9 cellular contexts compared by ENCODE assay signal in the genomic region with DNA sequence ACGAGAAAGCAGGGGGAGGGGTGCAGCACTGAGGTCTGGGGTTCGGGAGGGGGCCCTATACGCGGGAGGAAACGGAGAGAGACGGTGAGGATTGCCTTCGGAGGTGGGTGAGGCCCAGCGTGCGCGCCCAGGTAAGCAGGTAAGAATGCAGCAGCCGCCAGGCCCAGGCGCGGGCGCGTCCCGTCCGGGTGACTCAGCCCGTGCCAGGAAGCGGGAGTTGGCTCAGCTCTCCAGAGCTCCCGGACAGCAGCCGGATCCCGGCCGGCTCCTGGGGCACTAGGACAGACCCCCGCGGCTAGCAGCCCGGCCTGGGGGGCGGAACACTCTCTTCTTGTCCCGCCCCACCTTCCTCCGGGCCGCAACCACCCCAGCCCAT. TPM values are rescaled to one million over a fixed set of nuclear protein-coding genes. Genes with fewer than 3 reads are reported as not detected.
DNase-seq lines count a peak whose midpoint lies in the region; ATAC-seq and TF ChIP-seq lines count a peak whose summit lies in the region.
"Had no signal": no experiment of that assay in that cellular context is flagged by ENCODE, and none has a peak within 500 bp of the region (broad histone marks: within the 10 kb centered on the region; RNA-seq: fewer than 3 reads in every experiment).

No MANE protein-coding gene starts in this region.

- H3K9me3 ChIP-seq in colonic mucosa (no peaks in the 10 kb centered on the region), transverse colon (no peaks in the 10 kb centered on the region)

- DNase-seq in LoVo (ENCODE audit: low spot score) (peak; percentile 89), colonic mucosa (peak; percentile 67), lower leg skin (ENCODE audit: low spot score in 2 of 2) (peak; percentile 55 to 91), transverse colon (peak; percentile 76), SHP77 (lab: John Stamatoyannopoulos, UW) (no peak)
- DNase-seq in activated CD4-positive, alpha-beta T cell treated with anti-CD3 and anti-CD28 coated beads for 4 hours, result no peak
- DNase-seq: NCI-H1417 treated with DMSO at 0.1 percent for 48 hours had no signal

- TF ChIP-seq CTCF in colonic mucosa (IDR thresholded peaks at IDR 0.05), result no peak
- no peak for TF ChIP-seq CTCF in lower leg skin (IDR thresholded peaks at IDR 0.05)
- TF ChIP-seq CTCF in transverse colon (IDR thresholded peaks at IDR 0.05), result no peak

- H3K36me3 ChIP-seq in colonic mucosa, result no peaks in the 10 kb centered on the region
- no peaks in the 10 kb centered on the region for H3K36me3 ChIP-seq in transverse colon

- H3K9ac ChIP-seq in colonic mucosa (ENCODE audit: low read depth in 2 of 2, low read length in 2 of 2), result no peak overlapping the region

- H3K27ac ChIP-seq in colonic mucosa (no peak overlapping the region), transverse colon (no peak overlapping the region)

- in situ Hi-C loops in transverse colon (cut with MboI; ENCODE audit: low pct_ligation_motif_present in 1 of 4, low pct_unique_long_range_greater_than_20kb in 1 of 4, low sequenced_read_pairs in 3 of 4), result no loop called here

- H3K4me1 ChIP-seq in colonic mucosa (peaks cover 3% of the 10 kb centered on the region), transverse colon (peaks cover 0 to 29% (median 21%) of the 10 kb centered on the region in 4 donors)

- no peak for ATAC-seq in GM21619 (IDR thresholded peaks at IDR 0.05; ENCODE audit: unreplicated experiment)
- ATAC-seq: sciatic nerve had no signal

- peaks cover 32% of the 10 kb centered on the region for H3K27me3 ChIP-seq in colonic mucosa
- H3K27me3 ChIP-seq in transverse colon, result peaks cover 58% of the 10 kb centered on the region

- no peak for TF ChIP-seq EP300 in transverse colon (IDR thresholded peaks at IDR 0.05; ENCODE audit: low read depth)

- 44 to 46% methylated on average over 28 to 30 of the region's 30 CpGs for WGBS in lower leg skin, 2 donors
- 51% methylated on average over 30 of the region's 30 CpGs; no CpG with 5 or more reads in 1 of the 2 donors for WGBS in transverse colon (ENCODE audit: low coverage in 1 of 2), 2 donors

- TF ChIP-seq POLR2A in lower leg skin (IDR thresholded peaks at IDR 0.05), result no peak
- TF ChIP-seq POLR2A in transverse colon (IDR thresholded peaks at IDR 0.05), result no peak

- intact Hi-C loops in colonic mucosa (cut with DNase I) (no loop called here), lower leg skin (cut with DNase I; ENCODE audit: low total_unique reads) (no loop called here), transverse colon (cut with DNase I; ENCODE audit: low total_unique reads) (no loop called here)

- H3K4me3 ChIP-seq in colonic mucosa (peak overlapping the region; percentile 35), lower leg skin (ENCODE audit: low read depth, poor library complexity, severe bottlenecking) (peak overlapping the region; percentile 24), transverse colon (peak overlapping the region in 2 of 4 donors; percentile 17 to 54)

RNA-seq across cellular contexts. Expression of a gene that starts 1.5 kb away (rescaled TPM):
- total RNA-seq in colonic mucosa, result 1 to 10 TPM; 1.1 to 1.9 TPM
- 10 to 100 TPM; 30.4 to 70.9 (median 39.8) TPM for total RNA-seq in lower leg skin
- 1 to 10 TPM in 2 of 4 donors, not detected in 2; 2.1 to 2.2 TPM for total RNA-seq in transverse colon

Comparison
In these comparisons a context has a peak if more than half of its experiments do, and no peak if none do; other contexts are left out.
1. DNase-seq: peak in LoVo (single experiment), colonic mucosa (single experiment), lower leg skin (2 of 2) and transverse colon (single experiment); none in SHP77 (0 of 2) and activated CD4-positive, alpha-beta T cell treated with anti-CD3 and anti-CD28 coated beads for 4 hours (0 of 2).
2. RNA of a gene that starts 1.5 kb away (total RNA-seq): 30.4 to 70.9 TPM in lower leg skin; 2.1 to 2.2 TPM in transverse colon and 1.1 to 1.9 TPM in colonic mucosa; every median in the first group is over 4 times any median in the second.